10 cellular contexts compared by ENCODE assay signal in genomic region chr20:17662333-17663039, GRCh38. TPM values are rescaled to one million over a fixed set of nuclear protein-coding genes. Genes with fewer than 3 reads are reported as not detected.
DNase-seq lines count a peak whose midpoint lies in the region; ATAC-seq and TF ChIP-seq lines count a peak whose summit lies in the region.
"Had no signal": no experiment of that assay in that cellular context is flagged by ENCODE, and none has a peak within 500 bp of the region (broad histone marks: within the 10 kb centered on the region; RNA-seq: fewer than 3 reads in every experiment).

No MANE protein-coding gene starts in this region.

- intact Hi-C loops in dorsolateral prefrontal cortex (cut with DNase I) = no loop called here

- CTCF ChIA-PET in AG04450 (lab: Charles Lee) = interaction anchor here (1.4 kb wide), 1 partner anchor 235 kb away, joined by 3 read pairs; no protein-coding TSS in a partner anchor

- H3K4me1 ChIP-seq in neuronal stem cell (ENCODE audit: control insufficient read depth in 2 of 2, insufficient read depth in 1 of 2, low read depth in 1 of 2, low read length in 2 of 2) = peaks cover 0 to 9% of the 10 kb centered on the region in 2 donors

- H3K36me3 ChIP-seq in neuronal stem cell (replicated peaks in 1 of 2; ENCODE audit: control insufficient read depth in 2 of 2, insufficient read depth in 2 of 2, low read length in 2 of 2) = peaks cover 6 to 11% of the 10 kb centered on the region in 2 donors

- ATAC-seq in HG03095 (IDR thresholded peaks at IDR 0.05; ENCODE audit: unreplicated experiment) (peak; percentile 47), GM21360 (IDR thresholded peaks at IDR 0.05; ENCODE audit: unreplicated experiment) (no peak), GM21576 (IDR thresholded peaks at IDR 0.05; ENCODE audit: unreplicated experiment) (no peak), GM21619 (IDR thresholded peaks at IDR 0.05; ENCODE audit: unreplicated experiment) (no peak)
- ATAC-seq: Panc1 had no signal

- no peaks in the 10 kb centered on the region for H3K27me3 ChIP-seq in AG04450 (ENCODE audit: control insufficient read depth, insufficient read depth, low read length)
- H3K27me3 ChIP-seq in dorsolateral prefrontal cortex = no peaks in the 10 kb centered on the region
- H3K27me3 ChIP-seq in neuronal stem cell (ENCODE audit: control insufficient read depth in 3 of 3, insufficient read depth in 3 of 3, low read depth in 1 of 3, low read length in 3 of 3) = no peaks in the 10 kb centered on the region

- peaks cover 2% of the 10 kb centered on the region for H3K79me1 ChIP-seq in neuronal stem cell (ENCODE audit: low read depth, low read length)

- no peak overlapping the region for H2AFZ ChIP-seq in neuronal stem cell (ENCODE audit: low read length)

- H3K18ac ChIP-seq in neuronal stem cell (ENCODE audit: low read length) = no peak overlapping the region

- no peak overlapping the region for H2BK12ac ChIP-seq in neuronal stem cell (ENCODE audit: low read length)

- no peak overlapping the region for H2BK15ac ChIP-seq in neuronal stem cell (ENCODE audit: low read length)

- H3K4me3 ChIP-seq in AG04450 (ENCODE audit: low read depth, low read length) (no peak overlapping the region), dorsolateral prefrontal cortex (peak overlapping the region in 15 of 59 donors; percentile 1 to 35 (median 18)), neuronal stem cell (ENCODE audit: low read length in 2 of 2) (no peak overlapping the region)

- no peak overlapping the region for H3K4me2 ChIP-seq in neuronal stem cell (ENCODE audit: insufficient read depth, low read length, poor library complexity, severe bottlenecking)

- no CpG with 5 or more reads among the region's 10 CpGs for WGBS in neuronal stem cell (ENCODE audit: extremely low coverage in 2 of 2, insufficient read length in 2 of 2, insufficient replicate concordance in 1 of 2), 2 donors

- no peak overlapping the region for H2BK5ac ChIP-seq in neuronal stem cell (ENCODE audit: low read length)

- no peak overlapping the region for H3K4ac ChIP-seq in neuronal stem cell (ENCODE audit: low read length)

- DNase-seq in AG04450 (ENCODE audit: low read depth, low spot score) (no peak), dorsolateral prefrontal cortex (peak in 2 of 10 donors; percentile 26 to 30), neuronal stem cell (ENCODE audit: low spot score) (no peak), ureter (ENCODE audit: low spot score) (no peak)
- DNase-seq: mammary epithelial cell had no signal

- H4K91ac ChIP-seq in neuronal stem cell (ENCODE audit: low read depth, low read length, poor library complexity) = no peak overlapping the region

- H3K9ac ChIP-seq in neuronal stem cell (ENCODE audit: low read depth, low read length, poor library complexity) = no peak overlapping the region

- H4K8ac ChIP-seq in neuronal stem cell (ENCODE audit: low read depth, low read length) = no peak overlapping the region

- TF ChIP-seq CTCF in AG04450 (IDR thresholded peaks at IDR 0.05; ENCODE audit: low read depth, low read length) (no peak), dorsolateral prefrontal cortex (IDR thresholded peaks at IDR 0.05 in 54 of 56, conservative IDR thresholded peaks at IDR 0.05 in 2 of 56; ENCODE audit: low read depth in 1 of 56, partially characterized antibody in 56 of 56) (no peak)

- H3K14ac ChIP-seq in neuronal stem cell (ENCODE audit: low read length) = no peak overlapping the region

- peak overlapping the region; percentile 31 for H3K27ac ChIP-seq in AG04450 (ENCODE audit: low read depth, low read length)
- H3K27ac ChIP-seq in dorsolateral prefrontal cortex = peak overlapping the region in 54 of 59 donors; percentile 9 to 89 (median 72)
- H3K27ac ChIP-seq in neuronal stem cell (replicated peaks; ENCODE audit: low read length) = no peak overlapping the region

- H3K23ac ChIP-seq in neuronal stem cell (ENCODE audit: low read depth, low read length, poor library complexity) = peak overlapping the region; percentile 25

- no peak overlapping the region for H2BK120ac ChIP-seq in neuronal stem cell (ENCODE audit: low read depth, low read length)

- H3K9me3 ChIP-seq in AG04450 (ENCODE audit: control insufficient read depth, insufficient read depth, low read length) (peaks cover 12% of the 10 kb centered on the region), neuronal stem cell (replicated peaks in 1 of 2; ENCODE audit: control insufficient read depth in 2 of 2, insufficient read depth in 1 of 2, low read depth in 1 of 2, low read length in 2 of 2) (peaks cover 4 to 12% of the 10 kb centered on the region in 2 donors)

- POLR2A ChIA-PET in AG04450 (lab: Yijun Ruan, JAX) = interaction anchor here (0.7 kb wide), 1 partner anchor 21 kb away, joined by 3 read pairs; no protein-coding TSS in a partner anchor

- no peak overlapping the region for H2AK5ac ChIP-seq in neuronal stem cell (ENCODE audit: low read depth, low read length)

RNA-seq across cellular contexts. Expression of gene RRBP1, which starts 19.6 kb away (rescaled TPM):
- polyA plus RNA-seq in AG04450 (2011; rRNA removed) = 151 and 153 TPM in 2 replicates
- polyA minus RNA-seq in AG04450 (2011; rRNA and poly(A)+ RNA removed) = 115 and 130 TPM in 2 replicates
- total RNA-seq in dorsolateral prefrontal cortex (100 to 1,000 TPM in 1 of 120 experiments, 10 to 100 TPM in 119; 25.5 to 102 (median 45.7) TPM), ureter (144 TPM)
- polyA plus RNA-seq in neuronal stem cell (2013, experiment 1 of 2) = 22.3 TPM
- 23.5 TPM for polyA plus RNA-seq in neuronal stem cell (2013, experiment 2 of 2)

RNA-seq across cellular contexts. Expression of gene BANF2, which starts 37.3 kb away (rescaled TPM):
- not detected in 2 replicates for polyA plus RNA-seq in AG04450 (2011; rRNA removed)
- polyA minus RNA-seq in AG04450 (2011; rRNA and poly(A)+ RNA removed) = not detected in 2 replicates
- total RNA-seq in dorsolateral prefrontal cortex (not detected), ureter (not detected)
- not detected for polyA plus RNA-seq in neuronal stem cell (2013, experiment 1 of 2)
- polyA plus RNA-seq in neuronal stem cell (2013, experiment 2 of 2) = not detected
- total RNA-seq: mammary epithelial cell had no signal
- polyA plus RNA-seq: mammary epithelial cell had no signal
